In the genomic region with DNA sequence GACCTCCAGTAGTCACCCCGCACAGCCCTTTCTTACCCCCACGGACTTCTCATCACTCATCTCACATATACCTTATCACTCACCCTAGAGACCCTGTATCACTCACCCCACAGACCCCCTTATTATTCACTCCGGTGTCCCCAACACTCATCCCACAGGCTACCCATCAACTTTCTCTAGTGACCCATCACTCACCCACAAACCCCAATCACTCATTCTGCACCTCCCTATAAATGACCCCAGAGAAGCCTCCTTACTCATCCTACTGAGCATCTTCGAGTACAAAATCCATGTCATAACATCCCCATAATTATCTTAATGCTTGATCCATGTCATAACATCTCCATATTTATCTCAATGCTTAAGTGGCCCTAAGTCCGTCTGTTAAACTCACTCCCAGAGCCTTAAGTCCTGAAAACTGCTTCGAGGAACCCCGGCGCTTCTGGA, we compare ENCODE assay signal across 1 cellular context.
TF ChIP-seq lines count a peak whose summit lies in the region.

No MANE protein-coding gene starts in this region.

TF ChIP-seq in IMR-90, 13 proteins besides CTCF, POLR2A, EP300 and RAD21 (continued from another document):
- no peak for TF ChIP-seq FOS (IDR thresholded peaks at IDR 0.05; ENCODE audit: low read depth, low read length)
- TF ChIP-seq MAFK (IDR thresholded peaks at IDR 0.05; ENCODE audit: low read depth, low read length) = no peak
- TF ChIP-seq MAZ (IDR thresholded peaks at IDR 0.05; ENCODE audit: borderline replicate concordance, low read depth, low read length) = no peak
- TF ChIP-seq NFE2L2 (IDR thresholded peaks at IDR 0.05; ENCODE audit: low read depth, low read length) = no peak
- TF ChIP-seq RCOR1 (IDR thresholded peaks at IDR 0.05; ENCODE audit: insufficient replicate concordance, low read length) = no peak
- no peak for TF ChIP-seq BHLHE40 (IDR thresholded peaks at IDR 0.05; ENCODE audit: low read depth, low read length)
- no peak for TF ChIP-seq CEBPB (IDR thresholded peaks at IDR 0.05; ENCODE audit: low read depth, low read length)
- TF ChIP-seq RFX5 (IDR thresholded peaks at IDR 0.05; ENCODE audit: low read depth, low read length) = no peak
TF ChIP-seq in IMR-90: peak in this region for 0.
